In genomic region chr1:162632234-162632666, GRCh38 we compare ENCODE assay signal across 9 cellular contexts. TPM values are rescaled to one million over a fixed set of nuclear protein-coding genes. Genes with fewer than 3 reads are reported as not detected.
A peak's percentile ranks its signal among the peaks of the same experiment; 100 is the strongest.
DNase-seq lines count a peak whose midpoint lies in the region; ATAC-seq lines count a peak whose summit lies in the region.
"Had no signal": no experiment of that assay in that cellular context is flagged by ENCODE, and none has a peak within 500 bp of the region (broad histone marks: within the 10 kb centered on the region; RNA-seq: fewer than 3 reads in every experiment).

Gene DDR2, plus strand, starts transcription at chr1:162632464. Its CDS starts 86,600 bp downstream, at chr1:162719064.

- DNase-seq in HCEC 1CT (peak; percentile 95), brain pericyte (ENCODE audit: low read depth, low spot score) (peak; percentile 79), left colon (peak; percentile 38 to 44), NCI-H187 (lab: John Stamatoyannopoulos, UW) (no peak)
- DNase-seq in natural killer cell treated with Interleukin-12 subunit alpha and Interleukin-12 subunit beta and Interleukin-15 and Interleukin-18, amount 100 ng/mL, for 72 hours (ENCODE audit: low spot score): no peak
- DNase-seq in effector CD8-positive, alpha-beta T cell (lab: John Stamatoyannopoulos, UW): no peak
- DNase-seq: SHP77 treated with DMSO at 0.1 percent for 48 hours had no signal

- no peak within 1 kb of the TSS for H3K4me3 Mint-ChIP-seq in natural killer cell treated with Interleukin-12 subunit alpha and Interleukin-12 subunit beta and Interleukin-15 and Interleukin-18, amount 100 ng/mL, for 72 hours

- intact Hi-C loops in left colon (cut with DNase I, micrococcal nuclease): no loop called here

- H3K27ac Mint-ChIP-seq in natural killer cell treated with Interleukin-12 subunit alpha and Interleukin-12 subunit beta and Interleukin-15 and Interleukin-18, amount 100 ng/mL, for 72 hours: no peak within 1 kb of the TSS

- peak within 1 kb of the TSS; percentile 63 to 75 (median 71) for H3K4me3 ChIP-seq in subcutaneous abdominal adipose tissue (ENCODE audit: low read depth in 1 of 5, low read length in 5 of 5)

- no peaks in the 10 kb centered on the region for H3K36me3 Mint-ChIP-seq in natural killer cell treated with Interleukin-12 subunit alpha and Interleukin-12 subunit beta and Interleukin-15 and Interleukin-18, amount 100 ng/mL, for 72 hours

- H3K4me1 Mint-ChIP-seq in natural killer cell treated with Interleukin-12 subunit alpha and Interleukin-12 subunit beta and Interleukin-15 and Interleukin-18, amount 100 ng/mL, for 72 hours (ENCODE audit: low read depth in 2 of 2): no peaks in the 10 kb centered on the region

- H3K27ac ChIP-seq in subcutaneous abdominal adipose tissue (ENCODE audit: low read depth, low read length): peak within 1 kb of the TSS; percentile 93

- peak within 1 kb of the TSS; percentile 60 to 80 (median 74) for H3K9ac ChIP-seq in subcutaneous abdominal adipose tissue (ENCODE audit: low read length in 5 of 5)

- no peaks in the 10 kb centered on the region for H3K27me3 ChIP-seq in subcutaneous abdominal adipose tissue (ENCODE audit: control insufficient read depth in 5 of 5, insufficient read depth in 4 of 5, low read length in 5 of 5)

- peaks cover 0 to 9% of the 10 kb centered on the region in 2 donors for H3K27me3 Mint-ChIP-seq in natural killer cell treated with Interleukin-12 subunit alpha and Interleukin-12 subunit beta and Interleukin-15 and Interleukin-18, amount 100 ng/mL, for 72 hours

- ATAC-seq in left colon: no peak
- no peak for ATAC-seq in GM18858 (IDR thresholded peaks at IDR 0.05; ENCODE audit: unreplicated experiment)
- no peak for ATAC-seq in natural killer cell treated with Interleukin-12 subunit alpha and Interleukin-12 subunit beta and Interleukin-15 and Interleukin-18, amount 100 ng/mL, for 72 hours

- no peaks in the 10 kb centered on the region for H3K36me3 ChIP-seq in subcutaneous abdominal adipose tissue (ENCODE audit: control insufficient read depth in 5 of 5, insufficient read depth in 5 of 5, low read length in 5 of 5)

- H3K4me1 ChIP-seq in subcutaneous abdominal adipose tissue (ENCODE audit: control insufficient read depth in 5 of 5, insufficient read depth in 5 of 5, low read length in 5 of 5): peaks cover 1 to 58% (median 48%) of the 10 kb centered on the region in 5 donors

- no peaks in the 10 kb centered on the region for H3K9me3 Mint-ChIP-seq in natural killer cell treated with Interleukin-12 subunit alpha and Interleukin-12 subunit beta and Interleukin-15 and Interleukin-18, amount 100 ng/mL, for 72 hours

- no peaks in the 10 kb centered on the region for H3K9me3 ChIP-seq in subcutaneous abdominal adipose tissue (ENCODE audit: control insufficient read depth in 5 of 5, low read length in 5 of 5)

RNA-seq across cellular contexts. Expression of gene DDR2, which starts in this region (rescaled TPM):
- 10 to 100 TPM; 18.7 to 36.9 TPM for total RNA-seq in left colon
- 1 to 10 TPM in 1 of 2 donors, under 1 TPM in 1; 0.57 to 2.3 TPM for total RNA-seq in natural killer cell treated with Interleukin-12 subunit alpha and Interleukin-12 subunit beta and Interleukin-15 and Interleukin-18, amount 100 ng/mL, for 72 hours

Comparison
In these comparisons a context has a peak if more than half of its experiments do, and no peak if none do; other contexts are left out.
1. RNA of gene DDR2 (total RNA-seq): 18.7 to 36.9 TPM in left colon; 0.57 to 2.3 TPM in natural killer cell treated with Interleukin-12 subunit alpha and Interleukin-12 subunit beta and Interleukin-15 and Interleukin-18, amount 100 ng/mL, for 72 hours; every median in the first group is over 4 times any median in the second.
2. DNase-seq: peak in HCEC 1CT (single experiment), brain pericyte (single experiment) and left colon (2 of 2); none in NCI-H187 (0 of 2), natural killer cell treated with Interleukin-12 subunit alpha and Interleukin-12 subunit beta and Interleukin-15 and Interleukin-18, amount 100 ng/mL, for 72 hours (single experiment) and effector CD8-positive, alpha-beta T cell (single experiment).